9 cellular contexts compared by ENCODE assay signal in the genomic region with DNA sequence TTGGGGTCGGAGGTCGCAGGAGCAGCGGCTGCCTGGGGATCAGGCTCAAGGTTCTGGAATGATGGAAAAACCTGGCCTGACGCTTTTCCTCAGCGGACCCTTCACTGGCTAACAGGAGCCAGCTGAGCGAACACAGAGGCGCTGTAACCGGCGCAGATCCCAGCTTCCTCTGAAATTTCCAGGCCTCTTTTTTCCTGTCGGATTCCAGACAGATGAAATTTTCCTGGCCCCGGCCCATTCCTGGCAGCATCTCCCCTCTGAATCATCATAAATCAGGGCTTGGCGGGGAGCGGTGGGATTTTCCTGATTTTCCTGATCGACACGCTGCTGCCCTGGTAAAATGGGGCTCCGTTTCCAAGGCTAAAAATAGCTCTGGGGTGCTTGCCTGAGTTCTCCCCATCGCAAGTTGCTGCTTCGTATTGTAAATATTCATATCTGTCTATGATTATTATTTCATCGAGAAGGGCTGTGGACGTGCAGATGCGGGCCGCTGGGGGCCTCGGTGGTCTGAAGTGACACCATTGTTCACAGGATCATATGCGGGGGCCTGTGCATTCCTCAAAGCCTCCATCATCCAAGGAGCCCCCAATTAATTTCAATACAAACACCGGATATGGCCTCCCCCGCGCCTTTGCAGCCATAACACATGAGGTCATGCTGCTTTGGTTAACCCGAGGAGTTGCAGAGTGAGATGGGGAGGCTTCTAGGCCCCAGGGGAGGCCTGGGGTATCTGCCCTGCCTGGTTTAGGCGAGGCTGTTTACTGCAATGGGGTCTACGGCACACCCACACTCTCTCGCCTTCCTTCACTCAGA. TPM values are rescaled to one million over a fixed set of nuclear protein-coding genes. Genes with fewer than 3 reads are reported as not detected.
A peak's percentile ranks its signal among the peaks of the same experiment; 100 is the strongest.
DNase-seq lines count a peak whose midpoint lies in the region; ATAC-seq and TF ChIP-seq lines count a peak whose summit lies in the region.
"Had no signal": no experiment of that assay in that cellular context is flagged by ENCODE, and none has a peak within 500 bp of the region (broad histone marks: within the 10 kb centered on the region; RNA-seq: fewer than 3 reads in every experiment).

No MANE protein-coding gene starts in this region.

- TF ChIP-seq POLR2A in NB4 (IDR thresholded peaks at IDR 0.05; ENCODE audit: extremely low read depth, insufficient read length) = no peak

- peak; percentile 40 for ATAC-seq in upper lobe of right lung

- H3K4me1 ChIP-seq in mesodermal cell (ENCODE audit: control insufficient read depth, insufficient read depth, low read length, poor library complexity, severe bottlenecking) = peaks cover 16% of the 10 kb centered on the region
- H3K4me1 ChIP-seq in upper lobe of right lung = peaks cover 7% of the 10 kb centered on the region

- H3K27ac ChIP-seq in mesodermal cell (ENCODE audit: low read depth, low read length, severe bottlenecking) (peak overlapping the region; percentile 92), upper lobe of right lung (peak overlapping the region; percentile 68)

- intact Hi-C loops in upper lobe of right lung (cut with DNase I) = no loop called here

- no peaks in the 10 kb centered on the region for H3K36me3 ChIP-seq in mesodermal cell (ENCODE audit: control insufficient read depth, insufficient read depth, low read length)
- no peaks in the 10 kb centered on the region for H3K36me3 ChIP-seq in upper lobe of right lung

- H3K4me3 ChIP-seq in NB4 (ENCODE audit: low read depth, low read length) (no peak overlapping the region), epithelial cell of esophagus (ENCODE audit: low read length) (no peak overlapping the region), mesodermal cell (ENCODE audit: extremely low read depth, insufficient read depth, low read length, poor library complexity, severe bottlenecking) (no peak overlapping the region), upper lobe of right lung (no peak overlapping the region)

- DNase-seq in NB4 (ENCODE audit: low read depth) = peak; percentile 52
- peak; percentile 85 for DNase-seq in epithelial cell of esophagus (ENCODE audit: low read depth)
- DNase-seq in upper lobe of right lung = no peak
- no peak for DNase-seq in activated CD4-positive, alpha-beta T cell treated with anti-CD3 and anti-CD28 coated beads for 4 hours
- DNase-seq in activated T-cell treated with anti-CD3 and anti-CD28 coated beads, Interleukin-2, amount 50 U/mL, for 48 hours = no peak
- DNase-seq in activated CD4-positive, alpha-beta T cell treated with anti-CD3 and anti-CD28 coated beads for 48 hours = no peak
- DNase-seq in activated CD4-positive, alpha-beta T cell treated with anti-CD3 and anti-CD28 coated beads, Interleukin-2, amount 50 U/mL, for 1 hour = no peak
- DNase-seq: activated CD4-positive, alpha-beta T cell treated with anti-CD3 and anti-CD28 coated beads for 1 hour had no signal

- H3K9me3 ChIP-seq in mesodermal cell (ENCODE audit: control insufficient read depth, low read length) = peaks cover 7% of the 10 kb centered on the region
- H3K9me3 ChIP-seq in upper lobe of right lung = no peaks in the 10 kb centered on the region

- 68 to 80% methylated on average over 23 of the region's 31 CpGs for WGBS in mesodermal cell (ENCODE audit: insufficient coverage in 2 of 2), 2 experiments

- no peaks in the 10 kb centered on the region for H3K27me3 ChIP-seq in upper lobe of right lung

- TF ChIP-seq CTCF in NB4 (IDR thresholded peaks at IDR 0.05; ENCODE audit: low read depth, low read length) (no peak), epithelial cell of esophagus (IDR thresholded peaks at IDR 0.05; ENCODE audit: insufficient read depth, low read depth, low read length, missing control alignments) (no peak), upper lobe of right lung (IDR thresholded peaks at IDR 0.05) (no peak)

RNA-seq across cellular contexts. Expression of a gene that starts 45.8 kb away (rescaled TPM):
- polyA plus RNA-seq in mesodermal cell (2013, experiment 1 of 2) = 70.4 TPM
- polyA plus RNA-seq in mesodermal cell (2013, experiment 2 of 2) = 58.7 TPM
- 4.0 TPM for total RNA-seq in upper lobe of right lung

Comparison
In these comparisons a context has a peak if more than half of its experiments do, and no peak if none do; other contexts are left out.
1. DNase-seq: peak in NB4 (single experiment) and epithelial cell of esophagus (single experiment); none in upper lobe of right lung (single experiment), activated CD4-positive, alpha-beta T cell treated with anti-CD3 and anti-CD28 coated beads for 4 hours (0 of 2), activated T-cell treated with anti-CD3 and anti-CD28 coated beads, Interleukin-2, amount 50 U/mL, for 48 hours (0 of 2), activated CD4-positive, alpha-beta T cell treated with anti-CD3 and anti-CD28 coated beads for 48 hours (single experiment) and activated CD4-positive, alpha-beta T cell treated with anti-CD3 and anti-CD28 coated beads, Interleukin-2, amount 50 U/mL, for 1 hour (single experiment).